In genomic region chr3:1534252-1534651, GRCh38 we compare ENCODE assay signal across 21 cellular contexts.
"Had no signal": no experiment of that assay in that cellular context is flagged by ENCODE, and none has a peak within 500 bp of the region (broad histone marks: within the 10 kb centered on the region; RNA-seq: fewer than 3 reads in every experiment).

No MANE protein-coding gene starts in this region.

- H3K4me3 ChIP-seq: PC-9, Peyer's patch, SJCRH30 had no signal

- H3K9me3 ChIP-seq: Peyer's patch, SJCRH30 had no signal

- H3K27me3 ChIP-seq: Peyer's patch, SJCRH30 had no signal

- DNase-seq: KBM-7; NCI-H1092; NCI-H1105 treated with DMSO at 0.1 percent for 48 hours; NCI-H1417 treated with DMSO at 0.1 percent for 48 hours; NCI-H146; NCI-H1694 treated with DMSO at 0.1 percent for 48 hours; NCI-H1930; NCI-H2081; NCI-H2107; NCI-H2227 treated with DMSO at 0.1 percent for 48 hours; NCI-H524 treated with DMSO at 0.1 percent for 48 hours; NCI-H69; NCI-H774; NK-92 treated with Interleukin-12 subunit alpha and Interleukin-12 subunit beta, amount 100 ng/mL, for 24 hours; OCI-M1; PC-9; Peyer's patch; SHP77 treated with DMSO at 0.1 percent for 48 hours; SJCRH30 had no signal

- H3K27ac ChIP-seq: PC-9, Peyer's patch, SJCRH30 had no signal

- H3K4me2 ChIP-seq: PC-9 had no signal

- H3K36me3 ChIP-seq: Peyer's patch, SJCRH30 had no signal

- H2AFZ ChIP-seq: PC-9 had no signal

- H3K4me1 ChIP-seq: Peyer's patch, SJCRH30 had no signal

- ATAC-seq: Right ventricle myocardium inferior, SK-N-SH treated with all-trans-retinoic acid at 6 μM for 48 hours had no signal
